In the genomic region with DNA sequence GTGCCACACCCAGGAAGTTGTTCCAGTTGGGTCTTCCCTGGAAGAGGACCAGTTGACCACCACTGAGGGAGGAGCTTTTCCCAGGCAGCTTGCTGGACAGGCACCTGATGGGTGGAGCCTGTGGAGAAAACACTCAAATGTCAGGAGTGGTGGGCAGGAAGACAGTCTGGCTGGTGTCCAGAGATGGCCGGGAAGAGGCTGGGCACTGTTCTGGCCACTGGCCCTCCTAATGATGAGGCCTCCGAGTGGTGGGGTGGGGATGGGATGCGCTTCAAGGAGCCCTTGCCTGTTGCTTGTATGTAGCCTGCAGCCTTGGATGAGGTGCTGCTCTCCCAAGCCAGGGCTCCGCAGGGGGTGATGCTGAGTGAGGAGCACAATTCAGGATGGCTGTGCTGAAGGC, we compare ENCODE assay signal across 11 cellular contexts. TPM values are rescaled to one million over a fixed set of nuclear protein-coding genes. Genes with fewer than 3 reads are reported as not detected.
DNase-seq lines count a peak whose midpoint lies in the region; ATAC-seq and TF ChIP-seq lines count a peak whose summit lies in the region.
"Had no signal": no experiment of that assay in that cellular context is flagged by ENCODE, and none has a peak within 500 bp of the region (broad histone marks: within the 10 kb centered on the region; RNA-seq: fewer than 3 reads in every experiment).

No MANE protein-coding gene starts in this region.

- no peaks in the 10 kb centered on the region for H3K9me3 ChIP-seq in upper lobe of right lung

- H3K4me3 Mint-ChIP-seq in activated CD8-positive, alpha-beta memory T cell treated with anti-CD3 and anti-CD28 coated beads, Interleukin-2, amount 10 ng/mL, durations not matched to agents 7 days and 5 days = no peak overlapping the region
- H3K4me3 Mint-ChIP-seq in dendritic cell treated with granulocyte-macrophage colony-stimulating factor and Interleukin-4, amounts not matched to agents 40 ng/mL and 50 ng/mL, for 4 days = peak overlapping the region; percentile 47
- no peak overlapping the region for H3K4me3 Mint-ChIP-seq in nephron

- no peak for TF ChIP-seq CTCF in nephron (IDR thresholded peaks at IDR 0.05; ENCODE audit: unreplicated experiment in 3 of 3)
- TF ChIP-seq CTCF in upper lobe of right lung (IDR thresholded peaks at IDR 0.05) = no peak

- no peak for DNase-seq in activated CD8-positive, alpha-beta memory T cell treated with anti-CD3 and anti-CD28 coated beads, Interleukin-2, amount 10 ng/mL, durations not matched to agents 7 days and 5 days
- no peak for DNase-seq in activated CD8-positive, alpha-beta memory T cell treated with anti-CD3 and anti-CD28 coated beads, Interleukin-2, amount 50 U/mL, for 48 hours
- DNase-seq in upper lobe of right lung = no peak
- no peak for DNase-seq in iPS-NIHi7 (ENCODE audit: extremely low spot score)
- no peak for DNase-seq in NCI-H2107 treated with DMSO at 0.1 percent for 48 hours (lab: John Stamatoyannopoulos, UW; ENCODE audit: unreplicated experiment)
- DNase-seq in middle frontal gyrus (ENCODE audit: extremely low spot score, low spot score) = no peak
- DNase-seq: DND-41, HCEC 1CT had no signal

- no peak for ATAC-seq in activated CD8-positive, alpha-beta memory T cell treated with anti-CD3 and anti-CD28 coated beads, Interleukin-2, amount 10 ng/mL, durations not matched to agents 7 days and 5 days
- no peak for ATAC-seq in upper lobe of right lung
- ATAC-seq: Panc1 had no signal

- H3K4me3 ChIP-seq in upper lobe of right lung = no peak overlapping the region

- CTCF ChIA-PET in activated CD8-positive, alpha-beta memory T cell treated with anti-CD3 and anti-CD28 coated beads, Interleukin-2, amount 10 ng/mL, durations not matched to agents 7 days and 5 days (lab: Charles Lee) = interaction anchor here (0.6 kb wide), 1 partner anchor 575 kb away, joined by 3 read pairs; no protein-coding TSS in a partner anchor

- H3K36me3 ChIP-seq in upper lobe of right lung = peaks cover 65% of the 10 kb centered on the region

- peak overlapping the region; percentile 31 for H3K27ac Mint-ChIP-seq in activated CD8-positive, alpha-beta memory T cell treated with anti-CD3 and anti-CD28 coated beads, Interleukin-2, amount 10 ng/mL, durations not matched to agents 7 days and 5 days
- H3K27ac Mint-ChIP-seq in dendritic cell treated with granulocyte-macrophage colony-stimulating factor and Interleukin-4, amounts not matched to agents 40 ng/mL and 50 ng/mL, for 4 days = peak overlapping the region; percentile 84
- peak overlapping the region in 2 of 3 experiments; percentile 34 to 60 for H3K27ac Mint-ChIP-seq in nephron

- H3K4me1 Mint-ChIP-seq in activated CD8-positive, alpha-beta memory T cell treated with anti-CD3 and anti-CD28 coated beads, Interleukin-2, amount 10 ng/mL, durations not matched to agents 7 days and 5 days = peaks cover 45% of the 10 kb centered on the region
- H3K4me1 Mint-ChIP-seq in dendritic cell treated with granulocyte-macrophage colony-stimulating factor and Interleukin-4, amounts not matched to agents 40 ng/mL and 50 ng/mL, for 4 days (ENCODE audit: low read depth) = peaks cover 87% of the 10 kb centered on the region
- H3K4me1 Mint-ChIP-seq in nephron = peaks cover 64% of the 10 kb centered on the region

- H3K27me3 Mint-ChIP-seq in activated CD8-positive, alpha-beta memory T cell treated with anti-CD3 and anti-CD28 coated beads, Interleukin-2, amount 10 ng/mL, durations not matched to agents 7 days and 5 days = no peaks in the 10 kb centered on the region
- no peaks in the 10 kb centered on the region for H3K27me3 Mint-ChIP-seq in dendritic cell treated with granulocyte-macrophage colony-stimulating factor and Interleukin-4, amounts not matched to agents 40 ng/mL and 50 ng/mL, for 4 days
- H3K27me3 Mint-ChIP-seq in nephron (ENCODE audit: low read depth) = no peaks in the 10 kb centered on the region

- H3K4me1 ChIP-seq in upper lobe of right lung = peaks cover 94% of the 10 kb centered on the region

- H3K9me3 Mint-ChIP-seq in activated CD8-positive, alpha-beta memory T cell treated with anti-CD3 and anti-CD28 coated beads, Interleukin-2, amount 10 ng/mL, durations not matched to agents 7 days and 5 days (ENCODE audit: low read depth) = no peaks in the 10 kb centered on the region
- no peaks in the 10 kb centered on the region for H3K9me3 Mint-ChIP-seq in dendritic cell treated with granulocyte-macrophage colony-stimulating factor and Interleukin-4, amounts not matched to agents 40 ng/mL and 50 ng/mL, for 4 days
- no peaks in the 10 kb centered on the region for H3K9me3 Mint-ChIP-seq in nephron

- intact Hi-C loops in dendritic cell treated with granulocyte-macrophage colony-stimulating factor and Interleukin-4, amounts not matched to agents 40 ng/mL and 50 ng/mL, for 4 days (cut with micrococcal nuclease) = no loop called here
- intact Hi-C loops in upper lobe of right lung (cut with DNase I) = loop anchor here (10.0 kb wide), 1 partner anchor 51 kb away; no protein-coding TSS in a partner anchor

- no peaks in the 10 kb centered on the region for H3K27me3 ChIP-seq in upper lobe of right lung

- peaks cover 36% of the 10 kb centered on the region for H3K36me3 Mint-ChIP-seq in activated CD8-positive, alpha-beta memory T cell treated with anti-CD3 and anti-CD28 coated beads, Interleukin-2, amount 10 ng/mL, durations not matched to agents 7 days and 5 days
- peaks cover 100% of the 10 kb centered on the region for H3K36me3 Mint-ChIP-seq in dendritic cell treated with granulocyte-macrophage colony-stimulating factor and Interleukin-4, amounts not matched to agents 40 ng/mL and 50 ng/mL, for 4 days (ENCODE audit: low read depth)
- peaks cover 18% of the 10 kb centered on the region for H3K36me3 Mint-ChIP-seq in nephron (ENCODE audit: low read depth)

- H3K27ac ChIP-seq in upper lobe of right lung = peak overlapping the region; percentile 70

RNA-seq across cellular contexts. Expression of gene PLEKHO2, which starts 12.3 kb away (rescaled TPM):
- 10 to 100 TPM; 27.8 to 28.4 TPM for total RNA-seq in activated CD8-positive, alpha-beta memory T cell treated with anti-CD3 and anti-CD28 coated beads, Interleukin-2, amount 10 ng/mL, durations not matched to agents 7 days and 5 days
- total RNA-seq in upper lobe of right lung = 62.8 TPM

RNA-seq across cellular contexts. Expression of gene PIF1, which starts 28.6 kb away (rescaled TPM):
- 10 to 100 TPM; 59.5 to 85.5 TPM for total RNA-seq in activated CD8-positive, alpha-beta memory T cell treated with anti-CD3 and anti-CD28 coated beads, Interleukin-2, amount 10 ng/mL, durations not matched to agents 7 days and 5 days
- 0.67 TPM for total RNA-seq in upper lobe of right lung

RNA-seq across cellular contexts. Expression of gene ANKDD1A, which starts 57.7 kb away (rescaled TPM):
- total RNA-seq in activated CD8-positive, alpha-beta memory T cell treated with anti-CD3 and anti-CD28 coated beads, Interleukin-2, amount 10 ng/mL, durations not matched to agents 7 days and 5 days = 10 to 100 TPM; 13.4 to 24.4 TPM
- 6.0 TPM for total RNA-seq in upper lobe of right lung

Comparison
In these comparisons a context has a peak if more than half of its experiments do, and no peak if none do; other contexts are left out.
1. H3K27ac Mint-ChIP-seq: peak in every context shown above with its lines; median percentile 84 in dendritic cell treated with granulocyte-macrophage colony-stimulating factor and Interleukin-4, amounts not matched to agents 40 ng/mL and 50 ng/mL, for 4 days; 47 in nephron; 31 in activated CD8-positive, alpha-beta memory T cell treated with anti-CD3 and anti-CD28 coated beads, Interleukin-2, amount 10 ng/mL, durations not matched to agents 7 days and 5 days.
2. RNA of gene PIF1, which starts 28.6 kb away (total RNA-seq): 59.5 to 85.5 TPM in activated CD8-positive, alpha-beta memory T cell treated with anti-CD3 and anti-CD28 coated beads, Interleukin-2, amount 10 ng/mL, durations not matched to agents 7 days and 5 days; 0.67 TPM in upper lobe of right lung (single experiment); every median in the first group is over 10 times any median in the second.